1 cellular context compared by ENCODE assay signal in genomic region chr6:797479-798077, GRCh38.
TF ChIP-seq lines count a peak whose summit lies in the region.

No MANE protein-coding gene starts in this region.

TF ChIP-seq in GM23338, 12 proteins besides CTCF, POLR2A, EP300 and RAD21 (continued from another document):
- no peak for TF ChIP-seq ZNF462 (CRISPR knock-in tag; IDR thresholded peaks at IDR 0.05)
- TF ChIP-seq ETS1 (IDR thresholded peaks at IDR 0.05) = no peak
- no peak for TF ChIP-seq STAT1 (IDR thresholded peaks at IDR 0.05; ENCODE audit: unreplicated experiment)
- no peak for TF ChIP-seq POLR2AphosphoS5 (IDR thresholded peaks at IDR 0.05; ENCODE audit: low read depth)
